In genomic region chr21:34154878-34155277, GRCh38 we compare ENCODE assay signal across 18 cellular contexts.
A peak's percentile ranks its signal among the peaks of the same experiment; 100 is the strongest.
DNase-seq lines count a peak whose midpoint lies in the region; ATAC-seq and TF ChIP-seq lines count a peak whose summit lies in the region.
"Had no signal": no experiment of that assay in that cellular context is flagged by ENCODE, and none has a peak within 500 bp of the region (broad histone marks: within the 10 kb centered on the region; RNA-seq: fewer than 3 reads in every experiment).

No MANE protein-coding gene starts in this region.

- H3K27me3 Mint-ChIP-seq in activated CD4-positive, alpha-beta T cell treated with anti-CD3 and anti-CD28 coated beads for 36 hours = no peaks in the 10 kb centered on the region
- H3K27me3 Mint-ChIP-seq in CD4-positive, alpha-beta T cell = no peaks in the 10 kb centered on the region
- no peaks in the 10 kb centered on the region for H3K27me3 Mint-ChIP-seq in activated T-cell treated with anti-CD3 and anti-CD28 coated beads, Interleukin-2, amount 50 U/mL, for 72 hours (ENCODE audit: low read depth)
- H3K27me3 Mint-ChIP-seq in naive thymus-derived CD4-positive, alpha-beta T cell = no peaks in the 10 kb centered on the region
- no peaks in the 10 kb centered on the region for H3K27me3 Mint-ChIP-seq in endodermal cell (ENCODE audit: insufficient read depth)

- H3K27ac Mint-ChIP-seq in activated CD4-positive, alpha-beta T cell treated with anti-CD3 and anti-CD28 coated beads for 36 hours = peak overlapping the region; percentile 82
- H3K27ac Mint-ChIP-seq in CD4-positive, alpha-beta T cell = peak overlapping the region; percentile 3
- peak overlapping the region; percentile 83 for H3K27ac Mint-ChIP-seq in activated T-cell treated with anti-CD3 and anti-CD28 coated beads, Interleukin-2, amount 50 U/mL, for 72 hours
- peak overlapping the region in 5 of 9 donors; percentile 46 to 91 (median 81) for H3K27ac Mint-ChIP-seq in naive thymus-derived CD4-positive, alpha-beta T cell
- no peak overlapping the region for H3K27ac Mint-ChIP-seq in endodermal cell

- H3K9ac ChIP-seq in endodermal cell (ENCODE audit: extremely low read depth, low read length, poor library complexity, severe bottlenecking) = no peak overlapping the region
- H3K9ac ChIP-seq: BLaER1 had no signal

- 93 to 95% methylated on average over 4 to 5 of the region's 5 CpGs for WGBS in endodermal cell (ENCODE audit: insufficient coverage in 1 of 2, insufficient read length in 1 of 2), 2 experiments

- no peaks in the 10 kb centered on the region for H3K36me3 ChIP-seq in naive thymus-derived CD4-positive, alpha-beta T cell (ENCODE audit: control insufficient read depth in 2 of 3, insufficient read depth in 3 of 3, low read length in 3 of 3)
- H3K36me3 ChIP-seq in endodermal cell (ENCODE audit: control insufficient read depth, insufficient read depth, low read length) = peaks cover 11% of the 10 kb centered on the region

- POLR2A ChIA-PET in activated CD4-positive, alpha-beta T cell treated with anti-CD3 and anti-CD28 coated beads for 36 hours (lab: Charles Lee) = interaction anchor here (1.4 kb wide), 1 partner anchor 26 kb away, joined by 3 read pairs; no protein-coding TSS in a partner anchor
- POLR2A ChIA-PET in CD4-positive, alpha-beta T cell (lab: Charles Lee) = interaction anchor here (0.7 to 1.0 kb wide), 4 partner anchors 12 to 63 kb away, joined by 3 read pairs; no protein-coding TSS in a partner anchor
- POLR2A ChIA-PET in naive thymus-derived CD4-positive, alpha-beta T cell (lab: Charles Lee) = interaction anchor here (0.6 to 0.7 kb wide), 2 partner anchors 91 to 1145 kb away, joined by 3 to 4 read pairs; no protein-coding TSS in a partner anchor

- H3K27me3 ChIP-seq in CD4-positive, alpha-beta T cell (ENCODE audit: control insufficient read depth, insufficient read depth, low read length) = no peaks in the 10 kb centered on the region
- H3K27me3 ChIP-seq in naive thymus-derived CD4-positive, alpha-beta T cell (ENCODE audit: control insufficient read depth in 2 of 2, insufficient read depth in 2 of 2, low read length in 2 of 2) = no peaks in the 10 kb centered on the region
- H3K27me3 ChIP-seq in endodermal cell (ENCODE audit: control insufficient read depth, insufficient read depth, low read length, poor library complexity, severe bottlenecking) = no peaks in the 10 kb centered on the region
- H3K27me3 ChIP-seq: BLaER1 had no signal

- H3K4me3 ChIP-seq in naive thymus-derived CD4-positive, alpha-beta T cell (ENCODE audit: low read length) = no peak overlapping the region
- no peak overlapping the region for H3K4me3 ChIP-seq in endodermal cell (ENCODE audit: low read length)
- H3K4me3 ChIP-seq: BLaER1, PC-9 had no signal

- peaks cover 7% of the 10 kb centered on the region for H3K9me3 Mint-ChIP-seq in activated CD4-positive, alpha-beta T cell treated with anti-CD3 and anti-CD28 coated beads for 36 hours (ENCODE audit: low read depth)
- peaks cover 2% of the 10 kb centered on the region for H3K9me3 Mint-ChIP-seq in CD4-positive, alpha-beta T cell
- H3K9me3 Mint-ChIP-seq in activated T-cell treated with anti-CD3 and anti-CD28 coated beads, Interleukin-2, amount 50 U/mL, for 72 hours = peaks cover 7 to 8% of the 10 kb centered on the region in 2 donors
- peaks cover 4 to 16% (median 9%) of the 10 kb centered on the region in 11 donors for H3K9me3 Mint-ChIP-seq in naive thymus-derived CD4-positive, alpha-beta T cell
- peaks cover 18% of the 10 kb centered on the region for H3K9me3 Mint-ChIP-seq in endodermal cell

- H3K27ac ChIP-seq in CD4-positive, alpha-beta T cell (ENCODE audit: low read depth, low read length) = no peak overlapping the region
- H3K27ac ChIP-seq in naive thymus-derived CD4-positive, alpha-beta T cell (ENCODE audit: low read depth, low read length) = no peak overlapping the region
- H3K27ac ChIP-seq in endodermal cell (ENCODE audit: low read depth, low read length) = no peak overlapping the region
- H3K27ac ChIP-seq: 22Rv1, BLaER1, PC-9 had no signal

- H3K4me1 Mint-ChIP-seq in activated CD4-positive, alpha-beta T cell treated with anti-CD3 and anti-CD28 coated beads for 36 hours = peaks cover 35% of the 10 kb centered on the region
- H3K4me1 Mint-ChIP-seq in CD4-positive, alpha-beta T cell (ENCODE audit: low read depth) = peaks cover 10% of the 10 kb centered on the region
- H3K4me1 Mint-ChIP-seq in activated T-cell treated with anti-CD3 and anti-CD28 coated beads, Interleukin-2, amount 50 U/mL, for 72 hours (ENCODE audit: low read depth) = peaks cover 56% of the 10 kb centered on the region
- peaks cover 10 to 49% (median 15%) of the 10 kb centered on the region in 7 donors for H3K4me1 Mint-ChIP-seq in naive thymus-derived CD4-positive, alpha-beta T cell
- peaks cover 3% of the 10 kb centered on the region for H3K4me1 Mint-ChIP-seq in endodermal cell

- no peak for TF ChIP-seq CTCF in CD4-positive, alpha-beta T cell (IDR thresholded peaks at IDR 0.05)
- no peak for TF ChIP-seq CTCF in endodermal cell (conservative IDR thresholded peaks at IDR 0.05)

- H3K4me3 Mint-ChIP-seq in activated CD4-positive, alpha-beta T cell treated with anti-CD3 and anti-CD28 coated beads for 36 hours = no peak overlapping the region
- no peak overlapping the region for H3K4me3 Mint-ChIP-seq in CD4-positive, alpha-beta T cell
- peak overlapping the region; percentile 19 to 73 for H3K4me3 Mint-ChIP-seq in activated T-cell treated with anti-CD3 and anti-CD28 coated beads, Interleukin-2, amount 50 U/mL, for 72 hours
- peak overlapping the region in 1 of 10 donors; percentile 43 for H3K4me3 Mint-ChIP-seq in naive thymus-derived CD4-positive, alpha-beta T cell
- H3K4me3 Mint-ChIP-seq in endodermal cell = no peak overlapping the region

- intact Hi-C loops in activated CD4-positive, alpha-beta T cell treated with anti-CD3 and anti-CD28 coated beads for 36 hours (cut with DNase I, micrococcal nuclease) = no loop called here
- intact Hi-C loops in CD4-positive, alpha-beta T cell (cut with DNase I, micrococcal nuclease) = no loop called here
- intact Hi-C loops in naive thymus-derived CD4-positive, alpha-beta T cell (cut with micrococcal nuclease) = loop anchor here in 1 of 2 donors (1.0 to 2.0 kb wide), 2 partner anchors 26 to 44 kb away; no protein-coding TSS in a partner anchor

- H3K9me3 ChIP-seq in CD4-positive, alpha-beta T cell (ENCODE audit: control insufficient read depth, low read length) = no peaks in the 10 kb centered on the region
- no peaks in the 10 kb centered on the region for H3K9me3 ChIP-seq in naive thymus-derived CD4-positive, alpha-beta T cell (ENCODE audit: control insufficient read depth in 2 of 3, low read length in 3 of 3)
- H3K9me3 ChIP-seq in endodermal cell (ENCODE audit: control insufficient read depth, low read length) = peaks cover 15% of the 10 kb centered on the region

- peak; percentile 83 for ATAC-seq in activated CD4-positive, alpha-beta T cell treated with anti-CD3 and anti-CD28 coated beads for 36 hours
- peak; percentile 93 for ATAC-seq in CD4-positive, alpha-beta T cell (ENCODE audit: poor library complexity)
- ATAC-seq in activated T-cell treated with anti-CD3 and anti-CD28 coated beads, Interleukin-2, amount 50 U/mL, for 72 hours (replicated peaks in 1 of 2) = peak; percentile 86 to 91
- ATAC-seq in naive thymus-derived CD4-positive, alpha-beta T cell = peak; percentile 32
- ATAC-seq: HepG2 had no signal

- peak; percentile 53 for DNase-seq in activated CD4-positive, alpha-beta T cell treated with anti-CD3 and anti-CD28 coated beads for 36 hours
- no peak for DNase-seq in activated CD4-positive, alpha-beta T cell treated with anti-CD3 and anti-CD28 coated beads, Interleukin-2, amount 50 U/mL, for 48 hours
- peak in 1 of 10 experiments; percentile 18 for DNase-seq in CD4-positive, alpha-beta T cell
- DNase-seq in activated T-cell treated with anti-CD3 and anti-CD28 coated beads, Interleukin-2, amount 50 U/mL, for 72 hours = peak; percentile 67 to 80
- DNase-seq in naive thymus-derived CD4-positive, alpha-beta T cell = peak in 6 of 9 donors; percentile 18 to 59 (median 32)
- no peak for DNase-seq in A172 (ENCODE audit: low spot score)
- no peak for DNase-seq in endodermal cell
- no peak for DNase-seq in SIG-M5 treated with dmso at 0.1 percent for 504 hours (lab: John Stamatoyannopoulos, UW; ENCODE audit: unreplicated experiment)
- DNase-seq: DMS 273 treated with DMSO at 0.1 percent for 48 hours, H7, MM.1S, NCI-H1105, NCI-H187, NCI-H446, PC-9 had no signal

- H3K4me1 ChIP-seq in naive thymus-derived CD4-positive, alpha-beta T cell (ENCODE audit: control insufficient read depth in 2 of 2, insufficient read depth in 2 of 2, low read length in 2 of 2) = no peaks in the 10 kb centered on the region
- H3K4me1 ChIP-seq in endodermal cell (ENCODE audit: control insufficient read depth, insufficient read depth, low read length) = no peaks in the 10 kb centered on the region

- peaks cover 14% of the 10 kb centered on the region for H3K36me3 Mint-ChIP-seq in activated CD4-positive, alpha-beta T cell treated with anti-CD3 and anti-CD28 coated beads for 36 hours (ENCODE audit: low read depth)
- H3K36me3 Mint-ChIP-seq in CD4-positive, alpha-beta T cell (ENCODE audit: low read depth) = peaks cover 9% of the 10 kb centered on the region
- peaks cover 6 to 27% of the 10 kb centered on the region in 2 donors for H3K36me3 Mint-ChIP-seq in activated T-cell treated with anti-CD3 and anti-CD28 coated beads, Interleukin-2, amount 50 U/mL, for 72 hours (ENCODE audit: insufficient read depth in 2 of 2)
- peaks cover 7 to 45% (median 23%) of the 10 kb centered on the region in 5 donors for H3K36me3 Mint-ChIP-seq in naive thymus-derived CD4-positive, alpha-beta T cell
- peaks cover 46% of the 10 kb centered on the region for H3K36me3 Mint-ChIP-seq in endodermal cell (ENCODE audit: low read depth)

- CTCF ChIA-PET in activated CD4-positive, alpha-beta T cell treated with anti-CD3 and anti-CD28 coated beads for 36 hours (lab: Charles Lee) = interaction anchor here (0.6 to 1.2 kb wide), 3 partner anchors 10 to 127 kb away, joined by 3 to 10 read pairs (median 3); no protein-coding TSS in a partner anchor
- CTCF ChIA-PET in CD4-positive, alpha-beta T cell (lab: Charles Lee) = interaction anchor here (0.9 kb wide), 1 partner anchor 193 kb away, joined by 3 read pairs; no protein-coding TSS in a partner anchor
- CTCF ChIA-PET in naive thymus-derived CD4-positive, alpha-beta T cell (lab: Charles Lee) = interaction anchor here (0.7 kb wide), 1 partner anchor 11 kb away, joined by 3 read pairs; no protein-coding TSS in a partner anchor

Comparison
In these comparisons a context has a peak if more than half of its experiments do, and no peak if none do; other contexts are left out.
1. DNase-seq: peak in activated CD4-positive, alpha-beta T cell treated with anti-CD3 and anti-CD28 coated beads for 36 hours (single experiment), activated T-cell treated with anti-CD3 and anti-CD28 coated beads, Interleukin-2, amount 50 U/mL, for 72 hours (2 of 2) and naive thymus-derived CD4-positive, alpha-beta T cell (6 of 9); none in activated CD4-positive, alpha-beta T cell treated with anti-CD3 and anti-CD28 coated beads, Interleukin-2, amount 50 U/mL, for 48 hours (0 of 2), A172 (single experiment), endodermal cell (single experiment) and SIG-M5 treated with dmso at 0.1 percent for 504 hours (single experiment).
2. ATAC-seq: peak in every context shown above with its lines; median percentile 93 in CD4-positive, alpha-beta T cell; 88 in activated T-cell treated with anti-CD3 and anti-CD28 coated beads, Interleukin-2, amount 50 U/mL, for 72 hours; 83 in activated CD4-positive, alpha-beta T cell treated with anti-CD3 and anti-CD28 coated beads for 36 hours; 32 in naive thymus-derived CD4-positive, alpha-beta T cell.
3. H3K4me3 Mint-ChIP-seq: peak in activated T-cell treated with anti-CD3 and anti-CD28 coated beads, Interleukin-2, amount 50 U/mL, for 72 hours (2 of 2); none in activated CD4-positive, alpha-beta T cell treated with anti-CD3 and anti-CD28 coated beads for 36 hours (single experiment), CD4-positive, alpha-beta T cell (single experiment) and endodermal cell (single experiment).